ENCODE assay signal across 26 cellular contexts in the genomic region with DNA sequence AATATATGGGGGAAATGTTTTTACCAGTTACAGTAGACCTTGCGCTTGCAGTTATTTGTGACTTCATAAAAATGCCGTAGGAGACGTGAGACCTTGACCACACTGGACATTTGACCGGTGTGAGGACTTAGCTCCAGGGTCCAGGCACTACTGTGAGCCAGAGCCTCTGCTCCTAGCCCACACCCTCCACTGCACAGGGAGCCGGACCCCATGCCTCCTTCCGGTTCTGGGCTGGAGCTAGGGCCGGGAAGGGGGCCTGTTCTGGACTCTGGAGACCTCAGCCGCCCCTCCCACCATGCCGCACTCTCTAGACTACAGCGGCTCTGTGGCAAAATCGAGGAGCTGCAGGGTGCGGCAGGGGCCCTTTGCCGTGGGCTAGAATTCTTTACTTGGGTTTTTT. TPM values are rescaled to one million over a fixed set of nuclear protein-coding genes. Genes with fewer than 3 reads are reported as not detected.
A peak's percentile ranks its signal among the peaks of the same experiment; 100 is the strongest.
DNase-seq lines count a peak whose midpoint lies in the region; ATAC-seq and TF ChIP-seq lines count a peak whose summit lies in the region.
"Had no signal": no experiment of that assay in that cellular context is flagged by ENCODE, and none has a peak within 500 bp of the region (broad histone marks: within the 10 kb centered on the region; RNA-seq: fewer than 3 reads in every experiment).

No MANE protein-coding gene starts in this region.

- DNase-seq in Right ventricle myocardium inferior (ENCODE audit: missing footprints) (peak; percentile 45), heart right ventricle (no peak), endodermal cell (no peak), type B pancreatic cell (ENCODE audit: extremely low spot score, unreplicated experiment) (no peak), NCI-H2227 (lab: John Stamatoyannopoulos, UW; ENCODE audit: unreplicated experiment) (no peak), HK-2 (ENCODE audit: unreplicated experiment) (no peak)
- DNase-seq: Caco-2; CD8-positive, alpha-beta T cell; DMS79 treated with DMSO at 0.1 percent for 48 hours; H7; IMR-90; KG1; MM.1S; NCI-H2029; NCI-H446 treated with DMSO at 0.1 percent for 48 hours; NCI-H526; NCI-H82; PC-9; RPMI8226; SIG-M5 had no signal

- no peaks in the 10 kb centered on the region for H3K4me1 Mint-ChIP-seq in endodermal cell
- H3K4me1 Mint-ChIP-seq in type B pancreatic cell (ENCODE audit: unreplicated experiment): peaks cover 19% of the 10 kb centered on the region

- H3K27ac ChIP-seq in heart right ventricle (no peak overlapping the region), endodermal cell (ENCODE audit: low read depth, low read length) (no peak overlapping the region), neural cell (ENCODE audit: low read length) (peak overlapping the region; percentile 33)
- H3K27ac ChIP-seq: 22Rv1, C4-2B, PC-9, SK-N-MC had no signal

- H3K27ac Mint-ChIP-seq in endodermal cell (peak overlapping the region; percentile 25), type B pancreatic cell (no peak overlapping the region)
- H3K27ac Mint-ChIP-seq: CD8-positive, alpha-beta T cell had no signal

- no peak for TF ChIP-seq EP300 in neural cell (conservative IDR thresholded peaks at IDR 0.05; ENCODE audit: poor library complexity, severe bottlenecking)

- TF ChIP-seq CTCF in heart right ventricle (IDR thresholded peaks at IDR 0.05): no peak
- no peak for TF ChIP-seq CTCF in endodermal cell (conservative IDR thresholded peaks at IDR 0.05)
- TF ChIP-seq CTCF in neural cell (IDR thresholded peaks at IDR 0.05; ENCODE audit: poor library complexity, severe bottlenecking): no peak
- no peak for TF ChIP-seq CTCF in type B pancreatic cell (conservative IDR thresholded peaks at IDR 0.05)

- H3K36me3 ChIP-seq in heart right ventricle (peaks cover 0 to 8% (median 0%) of the 10 kb centered on the region in 9 donors), endodermal cell (ENCODE audit: control insufficient read depth, insufficient read depth, low read length) (peaks cover 44% of the 10 kb centered on the region), neural cell (ENCODE audit: insufficient read depth, low read length) (no peaks in the 10 kb centered on the region)

- peaks cover 8 to 27% (median 20%) of the 10 kb centered on the region in 9 donors for H3K4me1 ChIP-seq in heart right ventricle
- no peaks in the 10 kb centered on the region for H3K4me1 ChIP-seq in endodermal cell (ENCODE audit: control insufficient read depth, insufficient read depth, low read length)
- H3K4me1 ChIP-seq: Caco-2 had no signal

- H3K36me3 Mint-ChIP-seq in endodermal cell (ENCODE audit: low read depth) (peaks cover 38% of the 10 kb centered on the region), type B pancreatic cell (peaks cover 22% of the 10 kb centered on the region)

- no peaks in the 10 kb centered on the region for H3K27me3 Mint-ChIP-seq in endodermal cell (ENCODE audit: insufficient read depth)
- no peaks in the 10 kb centered on the region for H3K27me3 Mint-ChIP-seq in type B pancreatic cell
- H3K27me3 Mint-ChIP-seq: B cell had no signal

- intact Hi-C loops in Right ventricle myocardium inferior (cut with DNase I): no loop called here
- intact Hi-C loops in heart right ventricle (cut with DNase I): no loop called here

- H3K9me3 ChIP-seq in heart right ventricle (no peaks in the 10 kb centered on the region), endodermal cell (ENCODE audit: control insufficient read depth, low read length) (no peaks in the 10 kb centered on the region), neural cell (ENCODE audit: low read length) (no peaks in the 10 kb centered on the region)
- H3K9me3 ChIP-seq: Caco-2 had no signal

- no peaks in the 10 kb centered on the region for H3K27me3 ChIP-seq in heart right ventricle
- no peaks in the 10 kb centered on the region for H3K27me3 ChIP-seq in endodermal cell (ENCODE audit: control insufficient read depth, insufficient read depth, low read length, poor library complexity, severe bottlenecking)
- no peaks in the 10 kb centered on the region for H3K27me3 ChIP-seq in neural cell (ENCODE audit: insufficient read depth, low read depth, low read length)

- peaks cover 10% of the 10 kb centered on the region for H3K9me3 Mint-ChIP-seq in endodermal cell
- H3K9me3 Mint-ChIP-seq in type B pancreatic cell: no peaks in the 10 kb centered on the region
- H3K9me3 Mint-ChIP-seq: CD8-positive, alpha-beta T cell had no signal

- H3K4me3 ChIP-seq in heart right ventricle (no peak overlapping the region), endodermal cell (ENCODE audit: low read length) (no peak overlapping the region), neural cell (ENCODE audit: low read length) (peak overlapping the region; percentile 80)
- H3K4me3 ChIP-seq: PC-9, SK-N-MC had no signal

- peak overlapping the region; percentile 35 for H3K4me2 ChIP-seq in neural cell (ENCODE audit: low read length)
- H3K4me2 ChIP-seq: PC-9 had no signal

- no peak for TF ChIP-seq RAD21 in neural cell (conservative IDR thresholded peaks at IDR 0.05)

- H3K4me3 Mint-ChIP-seq in endodermal cell (no peak overlapping the region), type B pancreatic cell (peak overlapping the region; percentile 35)
- H3K4me3 Mint-ChIP-seq: B cell; CD8-positive, alpha-beta T cell had no signal

- H2AFZ ChIP-seq in neural cell (ENCODE audit: low read depth, low read length): no peak overlapping the region
- H2AFZ ChIP-seq: PC-9 had no signal

- H3F3A ChIP-seq in neural cell (ENCODE audit: insufficient read depth, low read length, poor library complexity, severe bottlenecking): peaks cover 6% of the 10 kb centered on the region

- peaks cover 32% of the 10 kb centered on the region for H4K20me1 ChIP-seq in neural cell (ENCODE audit: insufficient read depth)

- H3K9ac ChIP-seq in endodermal cell (ENCODE audit: extremely low read depth, low read length, poor library complexity, severe bottlenecking): no peak overlapping the region
- no peak overlapping the region for H3K9ac ChIP-seq in neural cell (ENCODE audit: low read length)

- ATAC-seq in Right ventricle myocardium inferior (no peak), heart right ventricle (no peak), GM21515 (IDR thresholded peaks at IDR 0.05; ENCODE audit: unreplicated experiment) (no peak)
- ATAC-seq: CD8-positive, alpha-beta T cell had no signal

- H3K9me2 ChIP-seq in neural cell (ENCODE audit: insufficient read depth, low read length): no peaks in the 10 kb centered on the region

- WGBS in heart right ventricle, 2 donors: 86 to 89% methylated on average over 13 of the region's 13 CpGs
- WGBS in endodermal cell (ENCODE audit: insufficient coverage in 1 of 2, insufficient read length in 1 of 2), 2 experiments: 94 to 95% methylated on average over 8 to 13 of the region's 13 CpGs

- H3K79me2 ChIP-seq in neural cell (replicated peaks; ENCODE audit: insufficient read depth, low read length): peaks cover 77% of the 10 kb centered on the region

TF ChIP-seq in neural cell, 6 proteins besides CTCF, POLR2A, EP300 and RAD21 (continues in another document):
- TF ChIP-seq TAF1 (IDR thresholded peaks at IDR 0.05; ENCODE audit: low read depth): no peak
- TF ChIP-seq POLR2AphosphoS5 (IDR thresholded peaks at IDR 0.05): no peak
- no peak for TF ChIP-seq MXI1 (conservative IDR thresholded peaks at IDR 0.05; ENCODE audit: poor library complexity, severe bottlenecking)

RNA-seq across cellular contexts. Expression of a gene that starts 5.3 kb away (rescaled TPM):
- total RNA-seq in Right ventricle myocardium inferior (21.7 TPM), heart right ventricle (10 to 100 TPM; 17.5 to 26.1 (median 20.9) TPM), endodermal cell (10 to 100 TPM; 53.1 to 64.0 TPM), type B pancreatic cell (ENCODE audit: low replicate concordance) (64.3 and 66.7 TPM in 2 replicates)
- polyA plus RNA-seq in heart right ventricle (10 to 100 TPM; 21.7 to 50.8 TPM), neural cell (117 and 131 TPM in 2 replicates)
- polyA plus RNA-seq in endodermal cell (2013, experiment 1 of 2): 64.4 TPM
- polyA plus RNA-seq in endodermal cell (2013, experiment 2 of 2): 55.3 TPM
- 130 and 145 TPM in 2 replicates for polyA minus RNA-seq in neural cell

RNA-seq across cellular contexts. Expression of a gene that starts 22.0 kb away (rescaled TPM):
- total RNA-seq in Right ventricle myocardium inferior (17.3 TPM), heart right ventricle (10 to 100 TPM in 9 of 10 donors, 1 to 10 TPM in 1; 9.8 to 16.9 (median 12.3) TPM), endodermal cell (10 to 100 TPM; 15.1 to 16.4 TPM), type B pancreatic cell (ENCODE audit: low replicate concordance) (2.5 and 3.3 TPM in 2 replicates)
- polyA plus RNA-seq in heart right ventricle (10 to 100 TPM in 1 of 2 donors, 1 to 10 TPM in 1; 8.8 to 28.5 TPM), neural cell (not detected in 2 replicates)
- polyA plus RNA-seq in endodermal cell (2013, experiment 1 of 2): 2.0 TPM
- polyA plus RNA-seq in endodermal cell (2013, experiment 2 of 2): 1.0 TPM
- not detected in 2 replicates for polyA minus RNA-seq in neural cell

RNA-seq across cellular contexts. Expression of a gene that starts 36.6 kb away (rescaled TPM):
- total RNA-seq in Right ventricle myocardium inferior (3.9 TPM), heart right ventricle (1 to 10 TPM; 4.0 to 7.5 (median 6.1) TPM), endodermal cell (10 to 100 TPM; 20.0 to 23.4 TPM), type B pancreatic cell (ENCODE audit: low replicate concordance) (20.2 and 21.3 TPM in 2 replicates)
- polyA plus RNA-seq in heart right ventricle (1 to 10 TPM; 3.3 to 8.1 TPM), neural cell (15.1 and 18.3 TPM in 2 replicates)
- polyA plus RNA-seq in endodermal cell (2013, experiment 1 of 2): 8.7 TPM
- 6.1 TPM for polyA plus RNA-seq in endodermal cell (2013, experiment 2 of 2)
- polyA minus RNA-seq in neural cell: 9.5 and 11.4 TPM in 2 replicates

RNA-seq across cellular contexts. Expression of a gene that starts 36.8 kb away (rescaled TPM):
- 1,162 TPM for total RNA-seq in Right ventricle myocardium inferior
- total RNA-seq in heart right ventricle: 1,000 to 10,000 TPM in 5 of 10 donors, 100 to 1,000 TPM in 5; 651 to 1,196 (median 982) TPM
- 1,000 to 10,000 TPM in 1 of 2 donors, 100 to 1,000 TPM in 1; 999 to 4,239 TPM for polyA plus RNA-seq in heart right ventricle
- total RNA-seq in endodermal cell: 100 to 1,000 TPM; 407 to 456 TPM
- polyA plus RNA-seq in endodermal cell (2013, experiment 1 of 2): 299 TPM
- 303 TPM for polyA plus RNA-seq in endodermal cell (2013, experiment 2 of 2)
- polyA plus RNA-seq in neural cell: 156 and 276 TPM in 2 replicates
- polyA minus RNA-seq in neural cell: 34.8 and 38.3 TPM in 2 replicates
- total RNA-seq in type B pancreatic cell (ENCODE audit: low replicate concordance): 285 and 363 TPM in 2 replicates
